26 cellular contexts compared by ENCODE assay signal in genomic region chr5:56360816-56361215, GRCh38.
"Had no signal": no experiment of that assay in that cellular context is flagged by ENCODE, and none has a peak within 500 bp of the region (broad histone marks: within the 10 kb centered on the region; RNA-seq: fewer than 3 reads in every experiment).

No MANE protein-coding gene starts in this region.

- H3K36me3 Mint-ChIP-seq: activated naive CD8-positive, alpha-beta T cell; stimulated activated memory B cell treated with anti-CD40 and anti-IgM and Interleukin-4, amounts not matched to agents 10 μg/mL and 1 μg/mL and 100 μg/mL, for 72 hours had no signal

- H3K27ac Mint-ChIP-seq: activated naive CD8-positive, alpha-beta T cell; activated T-helper 17 cell treated with anti-CD3 and anti-CD28 coated beads, Interleukin-2, amount 50 U/mL, for 72 hours; dendritic cell treated with granulocyte-macrophage colony-stimulating factor and Interleukin-4, amounts not matched to agents 40 ng/mL and 50 ng/mL, for 4 days; stimulated activated memory B cell treated with anti-CD40 and anti-IgM and Interleukin-4, amounts not matched to agents 10 μg/mL and 1 μg/mL and 100 μg/mL, for 72 hours had no signal

- H3K4me3 ChIP-seq: adrenal gland, body of pancreas, cardiac muscle cell, hepatocyte, mucosa of descending colon, stomach, suprapubic skin, tibial nerve had no signal

- H3K27me3 Mint-ChIP-seq: activated naive CD8-positive, alpha-beta T cell; activated T-helper 17 cell treated with anti-CD3 and anti-CD28 coated beads, Interleukin-2, amount 50 U/mL, for 72 hours; stimulated activated memory B cell treated with anti-CD40 and anti-IgM and Interleukin-4, amounts not matched to agents 10 μg/mL and 1 μg/mL and 100 μg/mL, for 72 hours had no signal

- FAIRE-seq: islet of Langerhans, small intestine, urothelium cell line had no signal

- DNase-seq: activated CD4-positive, alpha-beta T cell treated with anti-CD3 and anti-CD28 coated beads for 1 hour; activated T-cell treated with anti-CD3 and anti-CD28 coated beads, Interleukin-2, amount 50 U/mL, for 1 hour; adrenal gland; body of pancreas; effector CD8-positive, alpha-beta T cell; erythroblast; foreskin fibroblast; left colon; mesenchymal stem cell; mucosa of descending colon; occipital lobe; small intestine; stimulated activated CD4-positive, alpha-beta T cell treated with anti-CD3 and anti-CD28 coated beads, Interleukin-15, amount 100 ng/mL, for 24 hours; stomach; T-helper 1 cell had no signal

- H3K27ac ChIP-seq: adrenal gland, cardiac muscle cell, stomach, suprapubic skin, tibial nerve had no signal

- H3K4me3 Mint-ChIP-seq: activated naive CD8-positive, alpha-beta T cell; activated T-helper 17 cell treated with anti-CD3 and anti-CD28 coated beads, Interleukin-2, amount 50 U/mL, for 72 hours; dendritic cell treated with granulocyte-macrophage colony-stimulating factor and Interleukin-4, amounts not matched to agents 40 ng/mL and 50 ng/mL, for 4 days; stimulated activated memory B cell treated with anti-CD40 and anti-IgM and Interleukin-4, amounts not matched to agents 10 μg/mL and 1 μg/mL and 100 μg/mL, for 72 hours had no signal

- H3K27me3 ChIP-seq: adrenal gland, body of pancreas, cardiac muscle cell, hepatocyte, stomach, suprapubic skin, tibial nerve had no signal

- ATAC-seq: activated T-helper 17 cell treated with anti-CD3 and anti-CD28 coated beads, Interleukin-2, amount 50 U/mL, for 72 hours; body of pancreas; left colon; mucosa of descending colon; sciatic nerve; stimulated activated memory B cell treated with anti-CD40 and anti-IgM and Interleukin-4, amounts not matched to agents 10 μg/mL and 1 μg/mL and 100 μg/mL, for 72 hours had no signal

- H3K4me2 ChIP-seq: hepatocyte had no signal

- H3K9me3 ChIP-seq: adrenal gland, body of pancreas, mucosa of descending colon, stomach, suprapubic skin, tibial nerve had no signal

- H3K36me3 ChIP-seq: adrenal gland, cardiac muscle cell, stomach, suprapubic skin, tibial nerve had no signal
